In genomic region chr18:37294951-37295350, GRCh38 we compare ENCODE assay signal across 11 cellular contexts.
DNase-seq lines count a peak whose midpoint lies in the region; ATAC-seq lines count a peak whose summit lies in the region.
"Had no signal": no experiment of that assay in that cellular context is flagged by ENCODE, and none has a peak within 500 bp of the region (broad histone marks: within the 10 kb centered on the region; RNA-seq: fewer than 3 reads in every experiment).

No MANE protein-coding gene starts in this region.

- peaks cover 0 to 2% (median 0%) of the 10 kb centered on the region in 4 donors for H3K4me1 Mint-ChIP-seq in naive thymus-derived CD8-positive, alpha-beta T cell

- no peak overlapping the region for H3K4me3 ChIP-seq in SJCRH30
- H3K4me3 ChIP-seq: stomach had no signal

- H3K9me3 ChIP-seq in SJCRH30 (replicated peaks), result no peaks in the 10 kb centered on the region
- H3K9me3 ChIP-seq: stomach had no signal

- H3K36me3 ChIP-seq in SJCRH30, result no peaks in the 10 kb centered on the region
- H3K36me3 ChIP-seq: stomach had no signal

- POLR2A ChIA-PET in naive thymus-derived CD8-positive, alpha-beta T cell (lab: Charles Lee), result no interaction called here

- DNase-seq in COLO668 (lab: John Stamatoyannopoulos, UW; ENCODE audit: unreplicated experiment), result peak; percentile 59
- DNase-seq in H4 (ENCODE audit: low spot score), result peak; percentile 13
- DNase-seq in SJCRH30, result peak; percentile 6 to 22
- peak; percentile 84 for DNase-seq in iPS-NIHi11 (ENCODE audit: low spot score)
- no peak for DNase-seq in naive thymus-derived CD8-positive, alpha-beta T cell
- no peak for DNase-seq in stimulated activated CD4-positive, alpha-beta T cell treated with anti-CD3 and anti-CD28 coated beads, Interleukin-4, amount 100 ng/mL, for 24 hours
- DNase-seq: activated T-cell treated with anti-CD3 and anti-CD28 coated beads, Interleukin-2, amount 50 U/mL, for 4 hours; stomach had no signal

- no peak overlapping the region for H3K27ac ChIP-seq in SJCRH30
- H3K27ac ChIP-seq: stomach had no signal

- no peak for ATAC-seq in naive thymus-derived CD8-positive, alpha-beta T cell
- no peak for ATAC-seq in HG03571 (IDR thresholded peaks at IDR 0.05; ENCODE audit: unreplicated experiment)
- no peak for ATAC-seq in HG03039 (IDR thresholded peaks at IDR 0.05; ENCODE audit: unreplicated experiment)
- ATAC-seq: activated T-cell treated with anti-CD3 and anti-CD28 coated beads, Interleukin-2, amount 50 U/mL, for 4 hours; Panc1 had no signal

- no peaks in the 10 kb centered on the region for H3K9me3 Mint-ChIP-seq in naive thymus-derived CD8-positive, alpha-beta T cell
- H3K9me3 Mint-ChIP-seq: activated T-cell treated with anti-CD3 and anti-CD28 coated beads, Interleukin-2, amount 50 U/mL, for 4 hours had no signal

- H3K27me3 ChIP-seq in SJCRH30, result no peaks in the 10 kb centered on the region
- H3K27me3 ChIP-seq: stomach had no signal

- no peaks in the 10 kb centered on the region for H3K4me1 ChIP-seq in SJCRH30

- no peaks in the 10 kb centered on the region for H3K36me3 Mint-ChIP-seq in naive thymus-derived CD8-positive, alpha-beta T cell

- H3K27ac Mint-ChIP-seq in naive thymus-derived CD8-positive, alpha-beta T cell, result no peak overlapping the region

- H3K27me3 Mint-ChIP-seq in naive thymus-derived CD8-positive, alpha-beta T cell, result peaks cover 0 to 5% (median 3%) of the 10 kb centered on the region in 5 donors

- no peak overlapping the region for H3K4me3 Mint-ChIP-seq in naive thymus-derived CD8-positive, alpha-beta T cell
- H3K4me3 Mint-ChIP-seq: activated T-cell treated with anti-CD3 and anti-CD28 coated beads, Interleukin-2, amount 50 U/mL, for 4 hours had no signal

Comparison
In these comparisons a context has a peak if more than half of its experiments do, and no peak if none do; other contexts are left out.
1. DNase-seq: peak in COLO668 (single experiment), H4 (single experiment), SJCRH30 (2 of 2) and iPS-NIHi11 (single experiment); none in naive thymus-derived CD8-positive, alpha-beta T cell (0 of 10) and stimulated activated CD4-positive, alpha-beta T cell treated with anti-CD3 and anti-CD28 coated beads, Interleukin-4, amount 100 ng/mL, for 24 hours (single experiment).